ENCODE assay signal across 8 cellular contexts in genomic region chrX:41441934-41442823, GRCh38. TPM values are rescaled to one million over a fixed set of nuclear protein-coding genes. Genes with fewer than 3 reads are reported as not detected.
DNase-seq lines count a peak whose midpoint lies in the region; ATAC-seq and TF ChIP-seq lines count a peak whose summit lies in the region.

No MANE protein-coding gene starts in this region.

- peak overlapping the region; percentile 93 for H3K27ac ChIP-seq in OCI-LY1 (ENCODE audit: low read depth, low read length, poor library complexity, severe bottlenecking)
- peak overlapping the region; percentile 72 for H3K27ac ChIP-seq in fibroblast of lung (ENCODE audit: insufficient read depth, low read length)

- H3K27me3 Mint-ChIP-seq in natural killer cell treated with Interleukin-12 subunit alpha and Interleukin-12 subunit beta and Interleukin-15 and Interleukin-18, amount 100 ng/mL, for 72 hours: peaks cover 0 to 3% of the 10 kb centered on the region in 2 donors
- no peaks in the 10 kb centered on the region for H3K27me3 Mint-ChIP-seq in stimulated activated naive CD8-positive, alpha-beta T cell treated with anti-CD3 and anti-CD28 coated beads, Interleukin-15, Interleukin-2, amounts not matched to agents 100 ng/mL and 50 ng/mL, for 24 hours

- H3K4me2 ChIP-seq in OCI-LY1 (ENCODE audit: low read length) (peak overlapping the region; percentile 65), fibroblast of lung (ENCODE audit: extremely low read depth, insufficient read depth, low read length) (peak overlapping the region; percentile 62)

- H3K9ac ChIP-seq in OCI-LY1 (ENCODE audit: low read length) (peak overlapping the region; percentile 64), fibroblast of lung (ENCODE audit: insufficient read depth, low read length) (no peak overlapping the region)

- H3K4me1 ChIP-seq in OCI-LY1 (ENCODE audit: insufficient read depth, low read length, severe bottlenecking) (peaks cover 52% of the 10 kb centered on the region), fibroblast of lung (ENCODE audit: control insufficient read depth, extremely low read depth, insufficient read depth, low read length) (peaks cover 3% of the 10 kb centered on the region)

- no peaks in the 10 kb centered on the region for H3F3A ChIP-seq in OCI-LY1 (ENCODE audit: insufficient read depth, low read length)

- peak overlapping the region; percentile 79 for H3K4me3 Mint-ChIP-seq in natural killer cell treated with Interleukin-12 subunit alpha and Interleukin-12 subunit beta and Interleukin-15 and Interleukin-18, amount 100 ng/mL, for 72 hours
- H3K4me3 Mint-ChIP-seq in stimulated activated naive CD8-positive, alpha-beta T cell treated with anti-CD3 and anti-CD28 coated beads, Interleukin-15, Interleukin-2, amounts not matched to agents 100 ng/mL and 50 ng/mL, for 24 hours: peak overlapping the region; percentile 66

- H4K20me1 ChIP-seq in OCI-LY1 (ENCODE audit: insufficient read depth, low read length) (no peaks in the 10 kb centered on the region), fibroblast of lung (ENCODE audit: control insufficient read depth, extremely low read depth, insufficient read depth, low read length) (no peaks in the 10 kb centered on the region)

- H3K27me3 ChIP-seq in OCI-LY1 (ENCODE audit: insufficient read depth, low read length) (no peaks in the 10 kb centered on the region), fibroblast of lung (ENCODE audit: control insufficient read depth, insufficient read depth, low read length) (no peaks in the 10 kb centered on the region)

- ATAC-seq in GM18909 (IDR thresholded peaks at IDR 0.05; ENCODE audit: poor library complexity, unreplicated experiment) (peak; percentile 83), HG03159 (IDR thresholded peaks at IDR 0.05; ENCODE audit: unreplicated experiment) (peak; percentile 77)
- peak; percentile 96 for ATAC-seq in natural killer cell treated with Interleukin-12 subunit alpha and Interleukin-12 subunit beta and Interleukin-15 and Interleukin-18, amount 100 ng/mL, for 72 hours

- H3K79me2 ChIP-seq in OCI-LY1 (ENCODE audit: insufficient read depth, low read length) (0 out of 2 replicates have a peak, but pooled peaks cover 5% of the 10 kb centered on the region), fibroblast of lung (ENCODE audit: control insufficient read depth, insufficient read depth, low read length) (no peaks in the 10 kb centered on the region)

- peaks cover 5 to 10% of the 10 kb centered on the region in 2 donors for H3K4me1 Mint-ChIP-seq in natural killer cell treated with Interleukin-12 subunit alpha and Interleukin-12 subunit beta and Interleukin-15 and Interleukin-18, amount 100 ng/mL, for 72 hours (ENCODE audit: low read depth in 2 of 2)
- peaks cover 13% of the 10 kb centered on the region for H3K4me1 Mint-ChIP-seq in stimulated activated naive CD8-positive, alpha-beta T cell treated with anti-CD3 and anti-CD28 coated beads, Interleukin-15, Interleukin-2, amounts not matched to agents 100 ng/mL and 50 ng/mL, for 24 hours (ENCODE audit: low read depth)

- DNase-seq in Ammon's horn (ENCODE audit: low spot score) (peak; percentile 50), fibroblast of lung (ENCODE audit: low read depth in 2 of 2) (peak; percentile 54 to 93)
- DNase-seq in activated T-cell treated with anti-CD3 and anti-CD28 coated beads, Interleukin-2, amount 50 U/mL, for 48 hours: peak; percentile 97
- peak; percentile 89 for DNase-seq in natural killer cell treated with Interleukin-12 subunit alpha and Interleukin-12 subunit beta and Interleukin-15 and Interleukin-18, amount 100 ng/mL, for 72 hours (ENCODE audit: low spot score)

- H3K27ac Mint-ChIP-seq in natural killer cell treated with Interleukin-12 subunit alpha and Interleukin-12 subunit beta and Interleukin-15 and Interleukin-18, amount 100 ng/mL, for 72 hours: peak overlapping the region; percentile 83 to 91
- peak overlapping the region; percentile 85 for H3K27ac Mint-ChIP-seq in stimulated activated naive CD8-positive, alpha-beta T cell treated with anti-CD3 and anti-CD28 coated beads, Interleukin-15, Interleukin-2, amounts not matched to agents 100 ng/mL and 50 ng/mL, for 24 hours

- H3K36me3 Mint-ChIP-seq in natural killer cell treated with Interleukin-12 subunit alpha and Interleukin-12 subunit beta and Interleukin-15 and Interleukin-18, amount 100 ng/mL, for 72 hours: no peaks in the 10 kb centered on the region
- H3K36me3 Mint-ChIP-seq in stimulated activated naive CD8-positive, alpha-beta T cell treated with anti-CD3 and anti-CD28 coated beads, Interleukin-15, Interleukin-2, amounts not matched to agents 100 ng/mL and 50 ng/mL, for 24 hours (ENCODE audit: low read depth): no peaks in the 10 kb centered on the region

- H3K4me3 ChIP-seq in OCI-LY1 (ENCODE audit: low read depth, low read length, poor library complexity, severe bottlenecking): peak overlapping the region; percentile 56
- H3K4me3 ChIP-seq in fibroblast of lung (replicated peaks in 1 of 4; ENCODE audit: control extremely low read depth in 1 of 4, insufficient read depth in 1 of 4, low read depth in 3 of 4, low read length in 4 of 4): peak overlapping the region in 2 of 4 experiments; percentile 12 to 42

- H3K9me3 Mint-ChIP-seq in natural killer cell treated with Interleukin-12 subunit alpha and Interleukin-12 subunit beta and Interleukin-15 and Interleukin-18, amount 100 ng/mL, for 72 hours: no peaks in the 10 kb centered on the region
- no peaks in the 10 kb centered on the region for H3K9me3 Mint-ChIP-seq in stimulated activated naive CD8-positive, alpha-beta T cell treated with anti-CD3 and anti-CD28 coated beads, Interleukin-15, Interleukin-2, amounts not matched to agents 100 ng/mL and 50 ng/mL, for 24 hours

- H3K9me2 ChIP-seq in OCI-LY1 (ENCODE audit: low read depth, low read length): no peaks in the 10 kb centered on the region

- no peaks in the 10 kb centered on the region for H3K36me3 ChIP-seq in OCI-LY1 (ENCODE audit: insufficient read depth, low read length)
- no peaks in the 10 kb centered on the region for H3K36me3 ChIP-seq in fibroblast of lung (ENCODE audit: control insufficient read depth, insufficient read depth, low read length)

- no peaks in the 10 kb centered on the region for H3K9me3 ChIP-seq in OCI-LY1 (ENCODE audit: low read length)
- no peaks in the 10 kb centered on the region for H3K9me3 ChIP-seq in fibroblast of lung (ENCODE audit: control insufficient read depth, insufficient read depth, low read depth, low read length)

- H2AFZ ChIP-seq in OCI-LY1 (ENCODE audit: low read length): no peak overlapping the region
- peak overlapping the region; percentile 38 for H2AFZ ChIP-seq in fibroblast of lung (ENCODE audit: low read length)

- TF ChIP-seq CTCF in OCI-LY1 (IDR thresholded peaks at IDR 0.05; ENCODE audit: low read length) (peak; percentile 59), fibroblast of lung (conservative IDR thresholded peaks at IDR 0.05 in 1 of 2, IDR thresholded peaks at IDR 0.05 in 1 of 2; ENCODE audit: low read depth in 1 of 2, low read length in 2 of 2) (peak; percentile 34 to 39)

RNA-seq across cellular contexts. Expression of gene NYX, which starts 5.0 kb away (rescaled TPM):
- total RNA-seq in fibroblast of lung: not detected in 2 replicates
- polyA plus RNA-seq in fibroblast of lung: not detected in 2 replicates
- polyA plus RNA-seq in fibroblast of lung (2012): not detected in 2 replicates
- polyA minus RNA-seq in fibroblast of lung (ENCODE audit: low replicate concordance): not detected in 2 replicates
- total RNA-seq in natural killer cell treated with Interleukin-12 subunit alpha and Interleukin-12 subunit beta and Interleukin-15 and Interleukin-18, amount 100 ng/mL, for 72 hours: not detected
